In the genomic region with DNA sequence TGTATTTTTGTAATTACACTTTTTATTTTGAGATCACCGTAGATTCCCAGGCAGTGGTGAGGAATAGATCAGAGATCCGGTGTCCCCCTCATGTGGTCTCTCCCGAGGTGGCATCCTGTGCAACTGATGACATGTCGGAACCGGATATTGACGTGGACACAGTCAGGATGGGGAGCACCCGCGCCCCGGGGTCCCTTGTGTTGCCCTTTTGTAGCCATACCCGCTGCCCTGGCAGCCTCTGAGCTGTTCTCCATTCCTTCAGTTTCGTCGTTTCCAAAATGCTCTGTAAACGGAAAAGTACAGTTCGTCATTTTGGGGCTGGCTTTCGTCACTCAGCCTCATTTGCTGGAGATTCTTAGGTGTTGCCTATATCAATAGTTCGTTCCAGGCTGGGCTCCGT, we compare ENCODE assay signal across 3 cellular contexts. TPM values are rescaled to one million over a fixed set of nuclear protein-coding genes. Genes with fewer than 3 reads are reported as not detected.
"Had no signal": no experiment of that assay in that cellular context is flagged by ENCODE, and none has a peak within 500 bp of the region (broad histone marks: within the 10 kb centered on the region; RNA-seq: fewer than 3 reads in every experiment).

No MANE protein-coding gene starts in this region.

- H3K4me3 ChIP-seq: GM12878 had no signal

- DNase-seq: GDM1, GF-D8 had no signal

- ATAC-seq: GM12878 had no signal

RNA-seq across cellular contexts. Expression of a gene that starts 14.2 kb away (rescaled TPM):
- total RNA-seq: GM12878 had no signal
